Comparison of ENCODE assay signal across 8 cellular contexts in the genomic region with DNA sequence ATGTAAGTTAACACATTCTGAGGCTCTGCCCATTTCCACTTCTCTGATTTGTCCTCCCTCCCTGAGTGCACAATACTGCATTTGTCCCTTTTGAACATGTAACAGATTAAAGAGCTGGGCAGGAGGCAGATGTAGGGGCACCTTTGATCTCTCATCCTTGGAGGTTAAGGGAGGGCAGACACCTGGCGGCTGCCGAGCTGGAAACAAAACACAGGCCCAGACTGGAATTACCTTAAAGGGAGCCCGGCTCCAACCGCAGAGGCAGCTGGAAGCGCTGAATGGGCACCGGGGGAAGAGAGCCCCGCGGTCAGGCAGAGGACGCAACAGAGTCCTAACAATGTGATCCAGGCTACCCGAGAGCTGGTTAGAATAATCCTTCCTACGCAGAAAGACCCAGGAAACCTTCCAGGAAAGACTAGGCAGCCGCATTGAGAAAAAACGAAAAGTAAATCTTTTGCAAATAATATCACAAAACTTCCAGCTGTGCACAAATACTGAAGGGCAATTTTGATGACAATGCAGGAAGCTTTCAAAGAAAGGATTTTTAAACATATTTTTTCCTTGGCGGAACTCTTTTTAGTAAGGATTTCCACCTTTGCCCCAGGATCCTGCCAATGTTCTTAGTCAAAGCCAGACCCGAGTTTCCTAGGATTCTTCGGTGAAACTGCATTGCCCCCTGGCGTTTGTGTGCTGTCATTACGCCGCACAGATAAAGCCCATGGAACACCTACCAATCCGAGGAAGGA.
DNase-seq lines count a peak whose midpoint lies in the region; ATAC-seq lines count a peak whose summit lies in the region.

No MANE protein-coding gene starts in this region.

- intact Hi-C loops in activated CD4-positive, alpha-beta T cell treated with anti-CD3 and anti-CD28 coated beads for 36 hours (cut with DNase I, micrococcal nuclease): loop anchor here (1.0 to 10.0 kb wide), 9 partner anchors 59 to 385 kb away; no protein-coding TSS in a partner anchor
- intact Hi-C loops in left colon (cut with DNase I, micrococcal nuclease): loop anchor here (2.0 to 10.0 kb wide), 3 partner anchors 211 to 383 kb away; a partner anchor contains a TSS

- H3K9me3 Mint-ChIP-seq in activated CD4-positive, alpha-beta T cell treated with anti-CD3 and anti-CD28 coated beads for 36 hours (ENCODE audit: low read depth): peaks cover 3% of the 10 kb centered on the region

- ATAC-seq in HG02798 (IDR thresholded peaks at IDR 0.05; ENCODE audit: poor library complexity, unreplicated experiment) (peak; percentile 67), left colon (peak; percentile 85), HG02610 (IDR thresholded peaks at IDR 0.05; ENCODE audit: unreplicated experiment) (no peak)
- ATAC-seq in activated CD4-positive, alpha-beta T cell treated with anti-CD3 and anti-CD28 coated beads for 36 hours: peak; percentile 64

- peak overlapping the region; percentile 17 for H3K27ac Mint-ChIP-seq in activated CD4-positive, alpha-beta T cell treated with anti-CD3 and anti-CD28 coated beads for 36 hours

- H3K27me3 Mint-ChIP-seq in activated CD4-positive, alpha-beta T cell treated with anti-CD3 and anti-CD28 coated beads for 36 hours: no peaks in the 10 kb centered on the region

- DNase-seq in DMS53 (lab: John Stamatoyannopoulos, UW) (peak; percentile 99), NCI-H345 (lab: John Stamatoyannopoulos, UW) (peak; percentile 89), dedifferentiated amniotic fluid mesenchymal stem cell (ENCODE audit: extremely low spot score) (peak; percentile 92), left colon (peak; percentile 74 to 81)
- DNase-seq in activated CD4-positive, alpha-beta T cell treated with anti-CD3 and anti-CD28 coated beads for 36 hours: peak; percentile 81
- DNase-seq in stimulated activated CD4-positive, alpha-beta T cell treated with anti-CD3 and anti-CD28 coated beads, Interleukin-1b, Interleukin-23, amount 100 ng/mL, for 24 hours (ENCODE audit: low read depth in 4 of 4, low spot score in 1 of 4): peak; percentile 52 to 63 (median 54)

- H3K36me3 Mint-ChIP-seq in activated CD4-positive, alpha-beta T cell treated with anti-CD3 and anti-CD28 coated beads for 36 hours (ENCODE audit: low read depth): no peaks in the 10 kb centered on the region

- H3K4me1 Mint-ChIP-seq in activated CD4-positive, alpha-beta T cell treated with anti-CD3 and anti-CD28 coated beads for 36 hours: peaks cover 36% of the 10 kb centered on the region

- H3K4me3 Mint-ChIP-seq in activated CD4-positive, alpha-beta T cell treated with anti-CD3 and anti-CD28 coated beads for 36 hours: peak overlapping the region; percentile 28

- POLR2A ChIA-PET in activated CD4-positive, alpha-beta T cell treated with anti-CD3 and anti-CD28 coated beads for 36 hours (lab: Charles Lee): interaction anchor here (0.6 to 1.5 kb wide), 2 partner anchors 24 to 370 kb away, joined by 3 to 4 read pairs; no protein-coding TSS in a partner anchor

- CTCF ChIA-PET in activated CD4-positive, alpha-beta T cell treated with anti-CD3 and anti-CD28 coated beads for 36 hours (lab: Charles Lee): interaction anchor here (0.7 to 3.8 kb wide), 95 partner anchors 9 to 422 kb away, joined by 3 to 158 read pairs (median 5); no protein-coding TSS in a partner anchor
